ENCODE assay signal across 9 cellular contexts in the genomic region with DNA sequence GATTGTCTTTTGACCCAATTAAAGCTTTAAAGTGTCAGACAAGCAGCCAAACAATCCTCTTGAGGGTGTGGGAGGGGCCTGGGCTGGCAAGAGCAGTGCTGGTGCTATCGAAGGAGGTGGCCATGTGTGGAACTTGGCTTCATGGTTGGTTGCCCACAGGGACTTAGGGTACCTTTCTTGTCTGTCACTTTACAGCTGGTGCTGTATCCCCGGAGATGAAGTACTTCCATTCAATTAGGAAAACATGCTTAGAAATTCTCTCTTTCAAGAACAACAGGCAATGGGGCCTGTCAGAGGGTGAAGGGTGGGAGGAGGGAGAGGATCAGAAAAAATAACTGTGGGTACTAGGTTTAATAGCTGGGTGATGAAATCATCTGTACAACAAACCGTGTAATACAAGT.
DNase-seq lines count a peak whose midpoint lies in the region; ATAC-seq, FAIRE-seq and TF ChIP-seq lines count a peak whose summit lies in the region.
"Had no signal": no experiment of that assay in that cellular context is flagged by ENCODE, and none has a peak within 500 bp of the region (broad histone marks: within the 10 kb centered on the region; RNA-seq: fewer than 3 reads in every experiment).

No MANE protein-coding gene starts in this region.

- H3K4me1 Mint-ChIP-seq in stimulated activated naive CD8-positive, alpha-beta T cell treated with anti-CD3 and anti-CD28 coated beads, Interleukin-15, amount 100 ng/mL, for 72 hours: peaks cover 22% of the 10 kb centered on the region
- peaks cover 12% of the 10 kb centered on the region for H3K4me1 Mint-ChIP-seq in T-helper 17 cell

- no peak for TF ChIP-seq POLR2A in H54 (IDR thresholded peaks at IDR 0.05; ENCODE audit: low read depth, low read length)

- FAIRE-seq in H54 (lab: Jason Lieb, UNC): no peak
- FAIRE-seq: G401.6 had no signal

- no peak for ATAC-seq in stimulated activated naive CD8-positive, alpha-beta T cell treated with anti-CD3 and anti-CD28 coated beads, Interleukin-15, amount 100 ng/mL, for 72 hours
- ATAC-seq in stimulated activated naive CD8-positive, alpha-beta T cell treated with anti-CD3 and anti-CD28 coated beads, Interleukin-15, Interleukin-2, amounts not matched to agents 100 U/mL and 50 U/mL, for 24 hours: no peak
- ATAC-seq in HG03135 (IDR thresholded peaks at IDR 0.05; ENCODE audit: unreplicated experiment) (peak; percentile 54), T-helper 17 cell (peak; percentile 47)

- H3K36me3 Mint-ChIP-seq in T-helper 17 cell (ENCODE audit: low read depth): peaks cover 3% of the 10 kb centered on the region

- no peaks in the 10 kb centered on the region for H3K9me3 Mint-ChIP-seq in stimulated activated naive CD8-positive, alpha-beta T cell treated with anti-CD3 and anti-CD28 coated beads, Interleukin-15, amount 100 ng/mL, for 72 hours

- no peak for DNase-seq in stimulated activated naive CD8-positive, alpha-beta T cell treated with anti-CD3 and anti-CD28 coated beads, Interleukin-15, amount 100 ng/mL, for 72 hours
- DNase-seq in stimulated activated naive CD8-positive, alpha-beta T cell treated with anti-CD3 and anti-CD28 coated beads, Interleukin-15, Interleukin-2, amounts not matched to agents 100 U/mL and 50 U/mL, for 24 hours: no peak
- DNase-seq in T-helper 17 cell: no peak
- DNase-seq in iris pigment epithelial cell (ENCODE audit: low read depth): peak; percentile 49
- no peak for DNase-seq in HPDE6-E6E7 (ENCODE audit: extremely low spot score)
- DNase-seq in activated effector memory CD4-positive, alpha-beta T cell treated with anti-CD3 and anti-CD28 coated beads, Interleukin-2, amount 50 U/mL, for 16 hours: no peak
- DNase-seq in H54 (ENCODE audit: insufficient read length, low spot score): no peak

- H3K4me3 Mint-ChIP-seq in stimulated activated naive CD8-positive, alpha-beta T cell treated with anti-CD3 and anti-CD28 coated beads, Interleukin-15, amount 100 ng/mL, for 72 hours: no peak overlapping the region
- H3K4me3 Mint-ChIP-seq in T-helper 17 cell: no peak overlapping the region

- H3K9me3 ChIP-seq in T-helper 17 cell (ENCODE audit: control insufficient read depth, low read length, poor library complexity, severe bottlenecking): no peaks in the 10 kb centered on the region

- no peaks in the 10 kb centered on the region for H3K27me3 Mint-ChIP-seq in stimulated activated naive CD8-positive, alpha-beta T cell treated with anti-CD3 and anti-CD28 coated beads, Interleukin-15, amount 100 ng/mL, for 72 hours
- H3K27me3 Mint-ChIP-seq in T-helper 17 cell: no peaks in the 10 kb centered on the region

- H3K27ac Mint-ChIP-seq in stimulated activated naive CD8-positive, alpha-beta T cell treated with anti-CD3 and anti-CD28 coated beads, Interleukin-15, amount 100 ng/mL, for 72 hours: peak overlapping the region; percentile 57 to 86
- H3K27ac Mint-ChIP-seq in T-helper 17 cell: no peak overlapping the region

Comparison
In these comparisons a context has a peak if more than half of its experiments do, and no peak if none do; other contexts are left out.
1. ATAC-seq: peak in HG03135 (single experiment) and T-helper 17 cell (single experiment); none in stimulated activated naive CD8-positive, alpha-beta T cell treated with anti-CD3 and anti-CD28 coated beads, Interleukin-15, amount 100 ng/mL, for 72 hours (single experiment) and stimulated activated naive CD8-positive, alpha-beta T cell treated with anti-CD3 and anti-CD28 coated beads, Interleukin-15, Interleukin-2, amounts not matched to agents 100 U/mL and 50 U/mL, for 24 hours (single experiment).